In the genomic region with DNA sequence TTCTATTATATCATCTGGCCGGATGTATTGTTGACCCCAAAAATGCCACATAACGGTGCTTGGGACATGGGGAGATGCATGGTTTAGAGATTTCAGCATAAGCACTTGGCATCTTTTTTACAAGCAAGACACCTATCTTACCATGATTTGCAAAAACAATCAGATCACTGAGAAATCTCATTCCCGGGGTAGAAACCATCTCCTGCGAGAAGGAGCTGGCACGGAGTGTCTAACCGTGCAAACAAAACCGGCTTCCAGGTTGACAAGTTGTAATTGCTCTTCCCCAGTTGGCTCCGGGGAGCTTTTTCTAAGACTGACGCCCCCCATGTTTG, we compare ENCODE assay signal across 9 cellular contexts. TPM values are rescaled to one million over a fixed set of nuclear protein-coding genes. Genes with fewer than 3 reads are reported as not detected.
DNase-seq lines count a peak whose midpoint lies in the region; ATAC-seq, FAIRE-seq and TF ChIP-seq lines count a peak whose summit lies in the region.
"Had no signal": no experiment of that assay in that cellular context is flagged by ENCODE, and none has a peak within 500 bp of the region (broad histone marks: within the 10 kb centered on the region; RNA-seq: fewer than 3 reads in every experiment).

No MANE protein-coding gene starts in this region.

- no peak for FAIRE-seq in frontal cortex (lab: Jason Lieb, UNC)

- H3K27ac ChIP-seq in vagina, result peak overlapping the region; percentile 67
- H3K27ac ChIP-seq: ascending aorta had no signal

- H3K4me3 ChIP-seq in vagina, result peak overlapping the region; percentile 53 to 76

- H3K4me3 Mint-ChIP-seq in stimulated activated naive CD8-positive, alpha-beta T cell treated with anti-CD3 and anti-CD28 coated beads, Interleukin-15, Interleukin-2, amounts not matched to agents 100 ng/mL and 50 ng/mL, for 24 hours, result peak overlapping the region; percentile 87
- H3K4me3 Mint-ChIP-seq in activated T-helper 1 cell treated with anti-CD3 and anti-CD28 coated beads, Interleukin-12 subunit alpha, Interleukin-12 subunit beta, Interleukin-2, Interleukin-4 antibody, amounts not matched to agents 30 ng/mL and 10 ng/mL and 1 ng/mL, durations not matched to agents 14 hours and 24 hours and 36 hours, result peak overlapping the region; percentile 97

- H3K9me3 Mint-ChIP-seq in stimulated activated naive CD8-positive, alpha-beta T cell treated with anti-CD3 and anti-CD28 coated beads, Interleukin-15, Interleukin-2, amounts not matched to agents 100 ng/mL and 50 ng/mL, for 24 hours, result no peaks in the 10 kb centered on the region
- H3K9me3 Mint-ChIP-seq in activated T-helper 1 cell treated with anti-CD3 and anti-CD28 coated beads, Interleukin-12 subunit alpha, Interleukin-12 subunit beta, Interleukin-2, Interleukin-4 antibody, amounts not matched to agents 30 ng/mL and 10 ng/mL and 1 ng/mL, durations not matched to agents 14 hours and 24 hours and 36 hours, result no peaks in the 10 kb centered on the region

- no peaks in the 10 kb centered on the region for H3K9me3 ChIP-seq in vagina
- H3K9me3 ChIP-seq: ascending aorta had no signal

- peak overlapping the region; percentile 91 for H3K27ac Mint-ChIP-seq in stimulated activated naive CD8-positive, alpha-beta T cell treated with anti-CD3 and anti-CD28 coated beads, Interleukin-15, Interleukin-2, amounts not matched to agents 100 ng/mL and 50 ng/mL, for 24 hours
- peak overlapping the region; percentile 35 for H3K27ac Mint-ChIP-seq in activated T-helper 1 cell treated with anti-CD3 and anti-CD28 coated beads, Interleukin-12 subunit alpha, Interleukin-12 subunit beta, Interleukin-2, Interleukin-4 antibody, amounts not matched to agents 30 ng/mL and 10 ng/mL and 1 ng/mL, durations not matched to agents 14 hours and 24 hours and 36 hours

- TF ChIP-seq POLR2A in vagina (IDR thresholded peaks at IDR 0.05), result no peak

- DNase-seq in stimulated activated naive CD8-positive, alpha-beta T cell treated with anti-CD3 and anti-CD28 coated beads, Interleukin-15, Interleukin-2, amounts not matched to agents 100 U/mL and 50 U/mL, for 24 hours, result no peak
- DNase-seq in activated T-helper 1 cell treated with anti-CD3 and anti-CD28 coated beads, Interleukin-12 subunit alpha, Interleukin-12 subunit beta, Interleukin-2, Interleukin-4 antibody, amounts not matched to agents 30 ng/mL and 10 ng/mL and 1 ng/mL, durations not matched to agents 14 hours and 24 hours and 36 hours (ENCODE audit: low spot score), result no peak
- peak; percentile 10 for DNase-seq in medulla oblongata (ENCODE audit: extremely low spot score)
- DNase-seq in vagina (ENCODE audit: extremely low spot score in 2 of 2), result no peak
- DNase-seq in NCI-H226, result no peak
- no peak for DNase-seq in frontal cortex (ENCODE audit: low spot score in 2 of 2)
- no peak for DNase-seq in NCI-H1930 (lab: John Stamatoyannopoulos, UW)

- H3K4me1 Mint-ChIP-seq in stimulated activated naive CD8-positive, alpha-beta T cell treated with anti-CD3 and anti-CD28 coated beads, Interleukin-15, Interleukin-2, amounts not matched to agents 100 ng/mL and 50 ng/mL, for 24 hours (ENCODE audit: low read depth), result peaks cover 55% of the 10 kb centered on the region
- H3K4me1 Mint-ChIP-seq in activated T-helper 1 cell treated with anti-CD3 and anti-CD28 coated beads, Interleukin-12 subunit alpha, Interleukin-12 subunit beta, Interleukin-2, Interleukin-4 antibody, amounts not matched to agents 30 ng/mL and 10 ng/mL and 1 ng/mL, durations not matched to agents 14 hours and 24 hours and 36 hours (ENCODE audit: low read depth), result peaks cover 51% of the 10 kb centered on the region

- ATAC-seq in stimulated activated naive CD8-positive, alpha-beta T cell treated with anti-CD3 and anti-CD28 coated beads, Interleukin-15, Interleukin-2, amounts not matched to agents 100 U/mL and 50 U/mL, for 24 hours, result no peak

- H3K36me3 ChIP-seq in vagina, result no peaks in the 10 kb centered on the region
- H3K36me3 ChIP-seq: ascending aorta had no signal

- H3K36me3 Mint-ChIP-seq in stimulated activated naive CD8-positive, alpha-beta T cell treated with anti-CD3 and anti-CD28 coated beads, Interleukin-15, Interleukin-2, amounts not matched to agents 100 ng/mL and 50 ng/mL, for 24 hours (ENCODE audit: low read depth), result peaks cover 4% of the 10 kb centered on the region
- H3K36me3 Mint-ChIP-seq in activated T-helper 1 cell treated with anti-CD3 and anti-CD28 coated beads, Interleukin-12 subunit alpha, Interleukin-12 subunit beta, Interleukin-2, Interleukin-4 antibody, amounts not matched to agents 30 ng/mL and 10 ng/mL and 1 ng/mL, durations not matched to agents 14 hours and 24 hours and 36 hours (ENCODE audit: low read depth), result peaks cover 1% of the 10 kb centered on the region

- H3K4me1 ChIP-seq in vagina, result peaks cover 33% of the 10 kb centered on the region

- no peak for TF ChIP-seq CTCF in vagina (IDR thresholded peaks at IDR 0.05)

- intact Hi-C loops in activated T-helper 1 cell treated with anti-CD3 and anti-CD28 coated beads, Interleukin-12 subunit alpha, Interleukin-12 subunit beta, Interleukin-2, Interleukin-4 antibody, amounts not matched to agents 30 ng/mL and 10 ng/mL and 1 ng/mL, durations not matched to agents 14 hours and 24 hours and 36 hours (cut with micrococcal nuclease), result loop anchor here (2.0 to 5.0 kb wide), 5 partner anchors 27 to 222 kb away; a partner anchor contains a TSS
- intact Hi-C loops in vagina (cut with DNase I), result no loop called here

- H3K27me3 Mint-ChIP-seq in stimulated activated naive CD8-positive, alpha-beta T cell treated with anti-CD3 and anti-CD28 coated beads, Interleukin-15, Interleukin-2, amounts not matched to agents 100 ng/mL and 50 ng/mL, for 24 hours, result no peaks in the 10 kb centered on the region
- H3K27me3 Mint-ChIP-seq in activated T-helper 1 cell treated with anti-CD3 and anti-CD28 coated beads, Interleukin-12 subunit alpha, Interleukin-12 subunit beta, Interleukin-2, Interleukin-4 antibody, amounts not matched to agents 30 ng/mL and 10 ng/mL and 1 ng/mL, durations not matched to agents 14 hours and 24 hours and 36 hours (ENCODE audit: insufficient read depth), result peaks cover 8% of the 10 kb centered on the region

- no peaks in the 10 kb centered on the region for H3K27me3 ChIP-seq in vagina
- H3K27me3 ChIP-seq: ascending aorta had no signal

RNA-seq across cellular contexts. Expression of a gene that starts 1.0 kb away (rescaled TPM):
- total RNA-seq in activated T-helper 1 cell treated with anti-CD3 and anti-CD28 coated beads, Interleukin-12 subunit alpha, Interleukin-12 subunit beta, Interleukin-2, Interleukin-4 antibody, amounts not matched to agents 30 ng/mL and 10 ng/mL and 1 ng/mL, durations not matched to agents 14 hours and 24 hours and 36 hours, result 3.0 and 3.8 TPM in 2 replicates
- total RNA-seq in vagina, result 2.7 TPM
- total RNA-seq in frontal cortex, result 1.2 TPM
- total RNA-seq: ascending aorta had no signal

RNA-seq across cellular contexts. Expression of a gene that starts 1.4 kb away (rescaled TPM):
- total RNA-seq in activated T-helper 1 cell treated with anti-CD3 and anti-CD28 coated beads, Interleukin-12 subunit alpha, Interleukin-12 subunit beta, Interleukin-2, Interleukin-4 antibody, amounts not matched to agents 30 ng/mL and 10 ng/mL and 1 ng/mL, durations not matched to agents 14 hours and 24 hours and 36 hours, result 5.5 and 6.7 TPM in 2 replicates
- total RNA-seq in vagina, result 8.1 TPM
- 5.7 TPM for total RNA-seq in frontal cortex

RNA-seq across cellular contexts. Expression of a gene that starts 42.1 kb away (rescaled TPM):
- 67.3 and 75.7 TPM in 2 replicates for total RNA-seq in activated T-helper 1 cell treated with anti-CD3 and anti-CD28 coated beads, Interleukin-12 subunit alpha, Interleukin-12 subunit beta, Interleukin-2, Interleukin-4 antibody, amounts not matched to agents 30 ng/mL and 10 ng/mL and 1 ng/mL, durations not matched to agents 14 hours and 24 hours and 36 hours
- 39.8 TPM for total RNA-seq in vagina
- total RNA-seq in frontal cortex, result 75.4 TPM
